In the genomic region with DNA sequence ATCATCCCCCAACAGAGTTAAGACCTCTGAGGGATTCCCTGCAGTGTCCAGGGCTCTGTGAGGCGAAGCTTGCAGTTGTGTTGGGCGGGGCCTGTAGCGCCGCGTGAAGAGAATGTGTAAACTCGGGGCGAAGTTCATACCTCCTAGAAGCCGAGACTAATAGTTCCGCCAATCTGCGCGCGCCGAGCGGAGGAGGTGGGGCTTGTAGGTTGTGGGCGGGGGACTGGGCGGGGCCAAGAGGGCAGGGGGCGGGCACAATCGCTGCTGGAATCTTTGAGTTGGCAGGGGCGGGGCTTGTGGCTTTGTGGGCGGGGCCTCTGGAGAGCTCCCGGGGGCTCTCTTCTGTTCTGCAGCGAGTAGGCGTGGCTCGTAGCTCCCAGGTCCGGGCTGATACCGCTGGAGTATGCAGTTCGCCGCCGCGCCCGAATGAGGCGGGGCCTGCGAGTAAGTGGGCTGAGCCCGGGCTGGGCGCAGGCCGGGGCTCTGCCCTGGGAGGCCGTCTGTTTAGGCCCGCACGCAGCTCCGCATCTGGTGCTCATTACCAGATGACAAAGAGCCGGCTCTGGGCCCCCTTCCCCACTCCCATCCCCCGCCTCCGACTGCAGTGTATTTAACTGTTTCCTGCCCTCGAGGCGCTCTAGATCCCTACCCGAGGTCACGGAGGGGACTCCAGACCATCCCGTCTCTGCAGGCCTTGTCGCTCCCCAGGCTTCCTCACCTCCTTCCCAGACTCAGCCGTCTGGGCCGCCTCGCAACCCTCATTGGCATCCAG, we compare ENCODE assay signal across 8 cellular contexts. TPM values are rescaled to one million over a fixed set of nuclear protein-coding genes. Genes with fewer than 3 reads are reported as not detected.
A peak's percentile ranks its signal among the peaks of the same experiment; 100 is the strongest.
DNase-seq lines count a peak whose midpoint lies in the region; ATAC-seq and TF ChIP-seq lines count a peak whose summit lies in the region.

No MANE protein-coding gene starts in this region.

- peak overlapping the region; percentile 89 for H3K27ac Mint-ChIP-seq in dendritic cell treated with granulocyte-macrophage colony-stimulating factor and Interleukin-4, amounts not matched to agents 40 ng/mL and 50 ng/mL, for 4 days

- no peaks in the 10 kb centered on the region for H3K9me3 Mint-ChIP-seq in dendritic cell treated with granulocyte-macrophage colony-stimulating factor and Interleukin-4, amounts not matched to agents 40 ng/mL and 50 ng/mL, for 4 days

- H3K4me1 Mint-ChIP-seq in dendritic cell treated with granulocyte-macrophage colony-stimulating factor and Interleukin-4, amounts not matched to agents 40 ng/mL and 50 ng/mL, for 4 days (ENCODE audit: low read depth): peaks cover 34% of the 10 kb centered on the region

- peak overlapping the region; percentile 60 to 80 (median 69) for H3K4me3 ChIP-seq in BLaER1 treated with 17β-estradiol and CSF1 and Interleukin-3, amounts not matched to agents 10 nM and 100 nM
- H3K4me3 ChIP-seq in left lung: peak overlapping the region; percentile 44 to 62

- no peak for TF ChIP-seq CTCF in left lung (IDR thresholded peaks at IDR 0.05)

- H3K9me3 ChIP-seq in BLaER1 treated with 17β-estradiol and CSF1 and Interleukin-3, amounts not matched to agents 10 nM and 100 nM (replicated peaks in 1 of 11): no peaks in the 10 kb centered on the region
- no peaks in the 10 kb centered on the region for H3K9me3 ChIP-seq in left lung

- DNase-seq in NCI-H526 treated with DMSO at 0.1 percent for 48 hours (lab: John Stamatoyannopoulos, UW) (peak; percentile 93), left lung (peak; percentile 99)
- DNase-seq in activated CD4-positive, alpha-beta T cell treated with anti-CD3 and anti-CD28 coated beads, Interleukin-2, amount 50 U/mL, for 24 hours (ENCODE audit: low read depth in 1 of 2, low spot score in 1 of 2): peak; percentile 96
- DNase-seq in stimulated activated CD4-positive, alpha-beta T cell treated with anti-CD3 and anti-CD28 coated beads, Interleukin-2, amount 100 ng/mL, for 24 hours: peak; percentile 94 to 96

- peaks cover 0 to 32% (median 12%) of the 10 kb centered on the region in 11 experiments; a peak in 12 of 22 replicates for H4K20me1 ChIP-seq in BLaER1 treated with 17β-estradiol and CSF1 and Interleukin-3, amounts not matched to agents 10 nM and 100 nM

- H3K4me3 Mint-ChIP-seq in dendritic cell treated with granulocyte-macrophage colony-stimulating factor and Interleukin-4, amounts not matched to agents 40 ng/mL and 50 ng/mL, for 4 days: peak overlapping the region; percentile 88

- ATAC-seq in GM19372 (IDR thresholded peaks at IDR 0.05; ENCODE audit: low read depth, unreplicated experiment): peak; percentile 50
- ATAC-seq in HG03520 (IDR thresholded peaks at IDR 0.05; ENCODE audit: unreplicated experiment): peak; percentile 72
- peak; percentile 84 for ATAC-seq in left lung

- H3K27ac ChIP-seq in BLaER1 treated with 17β-estradiol and CSF1 and Interleukin-3, amounts not matched to agents 10 nM and 100 nM: peak overlapping the region; percentile 73 to 98 (median 94)
- H3K27ac ChIP-seq in left lung: peak overlapping the region; percentile 86 to 88

- peak overlapping the region; percentile 98 to 100 (median 100) for H3K4me2 ChIP-seq in BLaER1 treated with 17β-estradiol and CSF1 and Interleukin-3, amounts not matched to agents 10 nM and 100 nM

- H3K36me3 Mint-ChIP-seq in dendritic cell treated with granulocyte-macrophage colony-stimulating factor and Interleukin-4, amounts not matched to agents 40 ng/mL and 50 ng/mL, for 4 days (ENCODE audit: low read depth): no peaks in the 10 kb centered on the region

- H3K4me1 ChIP-seq in BLaER1 treated with 17β-estradiol and CSF1 and Interleukin-3, amounts not matched to agents 10 nM and 100 nM: peaks cover 47 to 73% (median 63%) of the 10 kb centered on the region in 10 experiments
- H3K4me1 ChIP-seq in left lung: peaks cover 6 to 38% of the 10 kb centered on the region in 2 donors

- H3K36me3 ChIP-seq in BLaER1 treated with 17β-estradiol and CSF1 and Interleukin-3, amounts not matched to agents 10 nM and 100 nM: no peaks in the 10 kb centered on the region
- no peaks in the 10 kb centered on the region for H3K36me3 ChIP-seq in left lung

- H3K27me3 Mint-ChIP-seq in dendritic cell treated with granulocyte-macrophage colony-stimulating factor and Interleukin-4, amounts not matched to agents 40 ng/mL and 50 ng/mL, for 4 days: peaks cover 38% of the 10 kb centered on the region

- H3K27me3 ChIP-seq in BLaER1 treated with 17β-estradiol and CSF1 and Interleukin-3, amounts not matched to agents 10 nM and 100 nM: no peaks in the 10 kb centered on the region
- peaks cover 0 to 21% of the 10 kb centered on the region in 2 donors for H3K27me3 ChIP-seq in left lung

- peak overlapping the region; percentile 81 to 92 (median 87) for H3K9ac ChIP-seq in BLaER1 treated with 17β-estradiol and CSF1 and Interleukin-3, amounts not matched to agents 10 nM and 100 nM

- intact Hi-C loops in dendritic cell treated with granulocyte-macrophage colony-stimulating factor and Interleukin-4, amounts not matched to agents 40 ng/mL and 50 ng/mL, for 4 days (cut with micrococcal nuclease): no loop called here
- intact Hi-C loops in left lung (cut with DNase I): loop anchor here in 1 of 2 donors (10.0 kb wide), 1 partner anchor 72 kb away; no protein-coding TSS in a partner anchor

RNA-seq across cellular contexts. Expression of gene CD248, which starts 4.1 kb away (rescaled TPM):
- 10 to 100 TPM; 69.8 to 74.3 TPM for total RNA-seq in left lung

RNA-seq across cellular contexts. Expression of gene TMEM151A, which starts 21.0 kb away (rescaled TPM):
- total RNA-seq in left lung: under 1 TPM in 1 of 2 donors, not detected in 1; 0.21 TPM

RNA-seq across cellular contexts. Expression of gene RIN1, which starts 23.5 kb away (rescaled TPM):
- 10 to 100 TPM in 1 of 2 donors, 1 to 10 TPM in 1; 7.1 to 10.2 TPM for total RNA-seq in left lung

RNA-seq across cellular contexts. Expression of gene YIF1A, which starts 23.8 kb away (rescaled TPM):
- total RNA-seq in left lung: 100 to 1,000 TPM in 1 of 2 donors, 10 to 100 TPM in 1; 97.1 to 118 TPM

RNA-seq across cellular contexts. Expression of gene BRMS1, which starts 32.2 kb away (rescaled TPM):
- 10 to 100 TPM; 28.7 to 34.3 TPM for total RNA-seq in left lung

Comparison
In these comparisons a context has a peak if more than half of its experiments do, and no peak if none do; other contexts are left out.
1. Peak in every context shown above with its lines: DNase-seq, ATAC-seq, H3K4me3 ChIP-seq and H3K27ac ChIP-seq.